In the genomic region with DNA sequence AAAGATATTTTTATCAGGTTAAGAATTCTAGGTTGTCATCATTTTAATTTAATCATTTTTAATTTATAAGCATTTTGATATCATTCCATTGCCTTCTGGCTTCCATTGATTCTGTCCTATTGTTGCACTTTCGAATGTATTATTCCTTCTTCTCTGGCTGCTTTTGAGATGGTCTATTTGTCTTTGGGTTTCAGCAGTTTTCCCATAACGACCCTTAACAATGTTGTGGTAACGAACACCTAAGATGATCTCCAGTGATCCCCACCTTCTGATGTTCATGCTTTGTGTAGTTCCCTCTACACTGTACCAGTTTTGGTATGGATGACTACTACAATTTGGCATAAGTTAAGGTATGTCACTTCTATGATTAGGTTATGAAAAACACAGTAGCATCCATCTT, we compare ENCODE assay signal across 28 cellular contexts.
"Had no signal": no experiment of that assay in that cellular context is flagged by ENCODE, and none has a peak within 500 bp of the region (broad histone marks: within the 10 kb centered on the region; RNA-seq: fewer than 3 reads in every experiment).

No MANE protein-coding gene starts in this region.

- H3K9ac ChIP-seq: parathyroid adenoma had no signal

- H3K4me1 ChIP-seq: parathyroid adenoma, psoas muscle, right lobe of liver, sigmoid colon, suprapubic skin, testis, tibial artery, transverse colon, upper lobe of right lung, uterus had no signal

- H3K4me3 ChIP-seq: ovary, psoas muscle, right lobe of liver, sigmoid colon, suprapubic skin, testis, tibial artery, transverse colon, upper lobe of right lung, uterus had no signal

- DNase-seq: naive thymus-derived CD8-positive, alpha-beta T cell; nephron progenitor cell; occipital lobe; ovary; posterior cingulate gyrus; psoas muscle; right cardiac atrium; right lobe of liver; sigmoid colon; small intestine; stimulated activated CD4-positive, alpha-beta T cell treated with anti-CD3 and anti-CD28 coated beads, Interleukin-15, amount 100 ng/mL, for 24 hours; stimulated activated CD4-positive, alpha-beta T cell treated with anti-CD3 and anti-CD28 coated beads, Interleukin-2, amount 100 ng/mL, for 24 hours; stimulated activated CD4-positive, alpha-beta T cell treated with anti-CD3 and anti-CD28 coated beads, Interleukin-2, amount 100 ng/mL, for 48 hours; stimulated activated CD4-positive, alpha-beta T cell treated with anti-CD3 and anti-CD28 coated beads, Interleukin-4, amount 100 ng/mL, for 4 hours; stimulated activated CD8-positive, alpha-beta memory T cell treated with anti-CD3 and anti-CD28 coated beads, Interleukin-4, amount 100 ng/mL, for 48 hours; stimulated activated naive CD4-positive, alpha-beta T cell; stimulated activated naive CD8-positive, alpha-beta T cell treated with anti-CD3 and anti-CD28 coated beads, Interleukin-15, amount 100 ng/mL, for 72 hours; stimulated activated naive CD8-positive, alpha-beta T cell treated with anti-CD3 and anti-CD28 coated beads, Interleukin-15, Interleukin-2, amounts not matched to agents 100 U/mL and 50 U/mL, for 24 hours; substantia nigra; testis; tibial artery; transverse colon; upper lobe of right lung; uterus had no signal

- H3K9me3 ChIP-seq: ovary, psoas muscle, right lobe of liver, sigmoid colon, suprapubic skin, testis, tibial artery, transverse colon, upper lobe of right lung, uterus had no signal

- H2AFZ ChIP-seq: parathyroid adenoma had no signal

- H3K27me3 ChIP-seq: ovary, right lobe of liver, testis, tibial artery, transverse colon, upper lobe of right lung, uterus had no signal

- ATAC-seq: naive thymus-derived CD8-positive, alpha-beta T cell; natural killer cell treated with Interleukin-12 subunit alpha and Interleukin-12 subunit beta and Interleukin-15 and Interleukin-18, amount 100 ng/mL, for 72 hours; psoas muscle; right cardiac atrium; right lobe of liver; stimulated activated memory B cell treated with anti-CD40 and anti-IgM and Interleukin-4, amounts not matched to agents 10 μg/mL and 1 μg/mL and 100 μg/mL, for 72 hours; stimulated activated naive CD8-positive, alpha-beta T cell treated with anti-CD3 and anti-CD28 coated beads, Interleukin-15, amount 100 ng/mL, for 72 hours; stimulated activated naive CD8-positive, alpha-beta T cell treated with anti-CD3 and anti-CD28 coated beads, Interleukin-15, Interleukin-2, amounts not matched to agents 100 U/mL and 50 U/mL, for 24 hours; upper lobe of right lung had no signal

- H3K27ac ChIP-seq: ovary, parathyroid adenoma, psoas muscle, right lobe of liver, sigmoid colon, suprapubic skin, testis, tibial artery, transverse colon, upper lobe of right lung, uterus had no signal

- H3K36me3 ChIP-seq: ovary, right lobe of liver, sigmoid colon, suprapubic skin, tibial artery, transverse colon, upper lobe of right lung, uterus had no signal
